8 cellular contexts compared by ENCODE assay signal in genomic region chr19:54102421-54103169, GRCh38. TPM values are rescaled to one million over a fixed set of nuclear protein-coding genes. Genes with fewer than 3 reads are reported as not detected.
A peak's percentile ranks its signal among the peaks of the same experiment; 100 is the strongest.
DNase-seq lines count a peak whose midpoint lies in the region; ATAC-seq and TF ChIP-seq lines count a peak whose summit lies in the region.

TSS of gene NDUFA3 (plus strand) at chr19:54102855. CDS start at chr19:54102879, 24 bp downstream.

- H3K4me1 ChIP-seq in smooth muscle cell (ENCODE audit: low read depth): no peaks in the 10 kb centered on the region

- peak within 1 kb of the TSS; percentile 96 for H3K27ac Mint-ChIP-seq in WTC11

- CTCF ChIA-PET in AG04450 (lab: Charles Lee): interaction anchor here (0.6 to 1.9 kb wide), 4 partner anchors 71 to 722 kb away, joined by 3 to 6 read pairs (median 4); no protein-coding TSS in a partner anchor
- CTCF ChIA-PET in WTC11 (lab: Charles Lee): interaction anchor here (0.9 to 2.0 kb wide), 4 partner anchors 61 to 73 kb away, joined by 3 to 8 read pairs (median 5); no protein-coding TSS in a partner anchor

- H3K4me3 ChIP-seq in AG04450 (ENCODE audit: low read depth, low read length) (peak within 1 kb of the TSS; percentile 99), cardiac fibroblast (replicated peaks in 1 of 2; ENCODE audit: low read depth in 2 of 2, low read length in 2 of 2) (peak within 1 kb of the TSS; percentile 74 to 100), smooth muscle cell (peak within 1 kb of the TSS; percentile 84)

- H3K4me2 ChIP-seq in smooth muscle cell: peak within 1 kb of the TSS; percentile 100

- H3F3A ChIP-seq in smooth muscle cell (ENCODE audit: low read depth): no peaks in the 10 kb centered on the region

- 5% methylated on average over 47 of the region's 54 CpGs for WGBS in smooth muscle cell (ENCODE audit: low lambda C conversion rate)

- no peaks in the 10 kb centered on the region for H4K20me1 ChIP-seq in smooth muscle cell (ENCODE audit: low read depth)

- no peaks in the 10 kb centered on the region for H3K9me3 Mint-ChIP-seq in WTC11

- H3K27me3 ChIP-seq in AG04450 (ENCODE audit: control insufficient read depth, insufficient read depth, low read length): no peaks in the 10 kb centered on the region
- no peaks in the 10 kb centered on the region for H3K27me3 ChIP-seq in smooth muscle cell (ENCODE audit: low read depth)

- H3K9ac ChIP-seq in smooth muscle cell (ENCODE audit: low read depth): peak within 1 kb of the TSS; percentile 52

- H3K27ac ChIP-seq in AG04450 (ENCODE audit: low read depth, low read length): no peak within 1 kb of the TSS
- no peak within 1 kb of the TSS for H3K27ac ChIP-seq in smooth muscle cell (ENCODE audit: low read depth)

- H3K79me2 ChIP-seq in smooth muscle cell (ENCODE audit: low read depth): peaks cover 19% of the 10 kb centered on the region

- peaks cover 25% of the 10 kb centered on the region for H3K36me3 Mint-ChIP-seq in WTC11

- peak within 1 kb of the TSS; percentile 97 for H3K4me3 Mint-ChIP-seq in WTC11

- H2AFZ ChIP-seq in smooth muscle cell (ENCODE audit: low read depth): peak within 1 kb of the TSS; percentile 75

- POLR2A ChIA-PET in AG04450 (lab: Yijun Ruan, JAX): interaction anchor here (0.5 to 1.4 kb wide), 3 partner anchors 9 to 13 kb away, joined by 4 to 6 read pairs (median 6); partner anchors contain the start of genes PRPF31 and TFPT
- POLR2A ChIA-PET in WTC11 (lab: Charles Lee): interaction anchor here (3.4 kb wide), 1 partner anchor 13 kb away, joined by 10 read pairs; the partner anchor contains the start of genes PRPF31 and TFPT

- peaks cover 3% of the 10 kb centered on the region; the same call in 1 of the 2 replicates for H3K9me3 ChIP-seq in AG04450 (ENCODE audit: control insufficient read depth, insufficient read depth, low read length)
- H3K9me3 ChIP-seq in smooth muscle cell (replicated peaks; ENCODE audit: low read depth): no peaks in the 10 kb centered on the region

- no peaks in the 10 kb centered on the region for H3K36me3 ChIP-seq in smooth muscle cell (ENCODE audit: low read depth)

- H3K4me1 Mint-ChIP-seq in WTC11: peaks cover 3% of the 10 kb centered on the region

- no peak for TF ChIP-seq CTCF in AG04450 (IDR thresholded peaks at IDR 0.05; ENCODE audit: low read depth, low read length)
- no peak for TF ChIP-seq CTCF in WTC11 (IDR thresholded peaks at IDR 0.05)
- TF ChIP-seq CTCF in cardiac fibroblast (IDR thresholded peaks at IDR 0.05; ENCODE audit: low read depth, low read length): no peak
- no peak for TF ChIP-seq CTCF in smooth muscle cell (IDR thresholded peaks at IDR 0.05; ENCODE audit: borderline replicate concordance, insufficient read depth, poor library complexity, severe bottlenecking)

- peak; percentile 97 for DNase-seq in AG04450 (ENCODE audit: low read depth, low spot score)
- peak; percentile 100 for DNase-seq in NCI-H226
- DNase-seq in WTC11 (ENCODE audit: low spot score): peak; percentile 98
- peak; percentile 99 for DNase-seq in cardiac fibroblast (ENCODE audit: low read depth in 2 of 2)
- peak; percentile 100 for DNase-seq in iPS-NIHi7 (ENCODE audit: extremely low spot score)
- peak; percentile 83 for DNase-seq in smooth muscle cell (lab: John Stamatoyannopoulos, UW; ENCODE audit: unreplicated experiment)

- ATAC-seq in GM18909 (IDR thresholded peaks at IDR 0.05; ENCODE audit: poor library complexity, unreplicated experiment) (peak; percentile 98), HG03175 (IDR thresholded peaks at IDR 0.05; ENCODE audit: unreplicated experiment) (peak; percentile 97), WTC11 (peak; percentile 96)

- H3K27me3 Mint-ChIP-seq in WTC11 (ENCODE audit: low read depth): no peaks in the 10 kb centered on the region; the same call in 1 of the 2 replicates

TF ChIP-seq in WTC11, 78 proteins besides CTCF, POLR2A, EP300 and RAD21 (continues in another document):
- TF ChIP-seq ELF4 (CRISPR knock-in tag; IDR thresholded peaks at IDR 0.05; ENCODE audit: low read depth) (no peak), SOX15 (CRISPR knock-in tag; IDR thresholded peaks at IDR 0.05) (no peak), ESRRA (CRISPR knock-in tag; IDR thresholded peaks at IDR 0.05; ENCODE audit: borderline replicate concordance) (0 out of 2 replicates have a peak, but pooled peaks have one; percentile 76), GRHL2 (CRISPR knock-in tag; IDR thresholded peaks at IDR 0.05; ENCODE audit: insufficient replicate concordance, severe bottlenecking) (no peak), GTF2I (CRISPR knock-in tag; conservative IDR thresholded peaks at IDR 0.05) (peak; percentile 100), ZMAT4 (CRISPR knock-in tag; IDR thresholded peaks at IDR 0.05) (no peak), CBFB (CRISPR knock-in tag; IDR thresholded peaks at IDR 0.05; ENCODE audit: low read depth) (peak; percentile 96), USF1 (CRISPR knock-in tag; IDR thresholded peaks at IDR 0.05) (no peak), CREB1 (CRISPR knock-in tag; IDR thresholded peaks at IDR 0.05) (no peak), ZNF396 (CRISPR knock-in tag; IDR thresholded peaks at IDR 0.05; ENCODE audit: borderline replicate concordance) (no peak), FOXJ3 (CRISPR knock-in tag; IDR thresholded peaks at IDR 0.05; ENCODE audit: borderline replicate concordance) (no peak), ZNF416 (CRISPR knock-in tag; IDR thresholded peaks at IDR 0.05) (no peak), ZNF281 (CRISPR knock-in tag; IDR thresholded peaks at IDR 0.05) (0 out of 2 replicates have a peak, but pooled peaks have one; percentile 56), TP53 (CRISPR knock-in tag; IDR thresholded peaks at IDR 0.05) (0 out of 2 replicates have a peak, but pooled peaks have one; percentile 55), MYBL2 (CRISPR knock-in tag; IDR thresholded peaks at IDR 0.05) (peak; percentile 81; the same call in 1 of the 2 replicates), HMGA2 (CRISPR knock-in tag; IDR thresholded peaks at IDR 0.05) (no peak), JAZF1 (CRISPR knock-in tag; IDR thresholded peaks at IDR 0.05) (no peak), AR (CRISPR knock-in tag; IDR thresholded peaks at IDR 0.05) (no peak), TEAD1 (CRISPR knock-in tag; IDR thresholded peaks at IDR 0.05) (no peak)

RNA-seq across cellular contexts. Expression of gene NDUFA3, which starts in this region (rescaled TPM):
- polyA plus RNA-seq in AG04450 (2011; rRNA removed) (35.4 and 54.0 TPM in 2 replicates), smooth muscle cell (249 and 264 TPM in 2 replicates)
- polyA minus RNA-seq in AG04450 (2011; rRNA and poly(A)+ RNA removed): 152 and 211 TPM in 2 replicates
- total RNA-seq in WTC11 (2021) (181 to 203 TPM (median 203 TPM) in 3 replicates), smooth muscle cell (9.5 and 29.8 TPM in 2 replicates)
